8 cellular contexts compared by ENCODE assay signal in genomic region chr20:45436732-45437485, GRCh38. TPM values are rescaled to one million over a fixed set of nuclear protein-coding genes. Genes with fewer than 3 reads are reported as not detected.
DNase-seq lines count a peak whose midpoint lies in the region; ATAC-seq and TF ChIP-seq lines count a peak whose summit lies in the region.

No MANE protein-coding gene starts in this region.

- peaks cover 13% of the 10 kb centered on the region for H3K4me1 ChIP-seq in PC-3 (ENCODE audit: insufficient read depth, low read length)
- H3K4me1 ChIP-seq in naive thymus-derived CD4-positive, alpha-beta T cell (ENCODE audit: control insufficient read depth in 2 of 2, insufficient read depth in 2 of 2, low read length in 2 of 2) = peaks cover 5 to 11% of the 10 kb centered on the region in 2 donors

- no peak overlapping the region for H3K27ac Mint-ChIP-seq in CD4-positive, alpha-beta T cell
- no peak overlapping the region for H3K27ac Mint-ChIP-seq in activated T-helper 1 cell treated with anti-CD3 and anti-CD28 coated beads, Interleukin-12 subunit alpha, Interleukin-12 subunit beta, Interleukin-2, Interleukin-4 antibody, amounts not matched to agents 30 ng/mL and 10 ng/mL and 1 ng/mL, durations not matched to agents 14 hours and 24 hours and 36 hours
- peak overlapping the region in 6 of 9 donors; percentile 31 to 84 (median 64) for H3K27ac Mint-ChIP-seq in naive thymus-derived CD4-positive, alpha-beta T cell
- peak overlapping the region; percentile 50 for H3K27ac Mint-ChIP-seq in stimulated activated effector memory CD8-positive, alpha-beta T cell treated with anti-CD3 and anti-CD28 coated beads, Interleukin-12 subunit alpha, Interleukin-12 subunit beta, amount 100 ng/mL, for 72 hours

- H3K4me2 ChIP-seq in PC-3 (ENCODE audit: low read length) = peak overlapping the region; percentile 83

- H3F3A ChIP-seq in PC-3 (ENCODE audit: low read length, unreplicated experiment) = no peaks in the 10 kb centered on the region

- BruUV-seq in PC-3 (replicated peaks; lab: Mats Ljungman, UMichigan) = no TSS peak

- peak overlapping the region; percentile 74 for H2AFZ ChIP-seq in PC-3 (ENCODE audit: low read length)

- DNase-seq in CD4-positive, alpha-beta T cell = peak; percentile 77 to 92 (median 84)
- DNase-seq in HuH-7.5 (ENCODE audit: low spot score) (peak; percentile 89), PC-3 (peak; percentile 92), fibroblast of mammary gland (ENCODE audit: low read depth) (peak; percentile 75)
- peak; percentile 78 for DNase-seq in activated T-helper 1 cell treated with anti-CD3 and anti-CD28 coated beads, Interleukin-12 subunit alpha, Interleukin-12 subunit beta, Interleukin-2, Interleukin-4 antibody, amounts not matched to agents 30 ng/mL and 10 ng/mL and 1 ng/mL, durations not matched to agents 14 hours and 24 hours and 36 hours (ENCODE audit: low spot score)
- DNase-seq in naive thymus-derived CD4-positive, alpha-beta T cell = peak; percentile 70 to 89 (median 80)
- DNase-seq in stimulated activated effector memory CD8-positive, alpha-beta T cell treated with anti-CD3 and anti-CD28 coated beads, Interleukin-12 subunit alpha, Interleukin-12 subunit beta, amount 100 ng/mL, for 72 hours (ENCODE audit: low spot score in 2 of 2) = peak; percentile 90 to 95

- H3K4me3 ChIP-seq in PC-3 (ENCODE audit: low read length) (peak overlapping the region; percentile 75), fibroblast of mammary gland (ENCODE audit: control insufficient read depth, low read depth, low read length) (peak overlapping the region; percentile 52)
- H3K4me3 ChIP-seq in naive thymus-derived CD4-positive, alpha-beta T cell (ENCODE audit: low read length) = peak overlapping the region; percentile 65

- H3K36me3 ChIP-seq in PC-3 (ENCODE audit: low read depth, low read length) = no peaks in the 10 kb centered on the region
- H3K36me3 ChIP-seq in naive thymus-derived CD4-positive, alpha-beta T cell (ENCODE audit: control insufficient read depth in 2 of 3, insufficient read depth in 3 of 3, low read length in 3 of 3) = no peaks in the 10 kb centered on the region

- intact Hi-C loops in CD4-positive, alpha-beta T cell (cut with DNase I, micrococcal nuclease) = loop anchor here (1.0 to 5.0 kb wide), 7 partner anchors 20 to 330 kb away; partner anchors contain the start of genes PIGT (in 1 of the 2) and SYS1 (in 1 of the 2)
- intact Hi-C loops in PC-3 (cut with micrococcal nuclease) = loop anchor here (1.0 kb wide), 5 partner anchors 18 to 118 kb away; partner anchors contain the start of gene SYS1
- intact Hi-C loops in activated T-helper 1 cell treated with anti-CD3 and anti-CD28 coated beads, Interleukin-12 subunit alpha, Interleukin-12 subunit beta, Interleukin-2, Interleukin-4 antibody, amounts not matched to agents 30 ng/mL and 10 ng/mL and 1 ng/mL, durations not matched to agents 14 hours and 24 hours and 36 hours (cut with micrococcal nuclease) = loop anchor here (1.0 kb wide), 4 partner anchors 21 to 118 kb away; partner anchors contain the start of genes PIGT and SYS1
- intact Hi-C loops in naive thymus-derived CD4-positive, alpha-beta T cell (cut with micrococcal nuclease) = loop anchor here (1.0 to 2.0 kb wide), 7 partner anchors 20 to 334 kb away; partner anchors contain the start of genes PIGT (in 2 of the 2) and SYS1 (in 2 of the 2)

- peak overlapping the region; percentile 61 for H3K9ac ChIP-seq in PC-3 (ENCODE audit: low read length)

- H4K20me1 ChIP-seq in PC-3 (ENCODE audit: low read length) = no peaks in the 10 kb centered on the region

- ATAC-seq in CD4-positive, alpha-beta T cell (ENCODE audit: poor library complexity) = peak; percentile 99
- peak; percentile 88 for ATAC-seq in GM19463 (IDR thresholded peaks at IDR 0.05; ENCODE audit: unreplicated experiment)
- ATAC-seq in PC-3 = peak; percentile 98
- ATAC-seq in naive thymus-derived CD4-positive, alpha-beta T cell = peak; percentile 100
- peak; percentile 100 for ATAC-seq in stimulated activated effector memory CD8-positive, alpha-beta T cell treated with anti-CD3 and anti-CD28 coated beads, Interleukin-12 subunit alpha, Interleukin-12 subunit beta, amount 100 ng/mL, for 72 hours

- POLR2A ChIA-PET in CD4-positive, alpha-beta T cell (lab: Charles Lee) = interaction anchor here (0.5 to 3.3 kb wide), 11 partner anchors 15 to 928 kb away, joined by 3 to 89 read pairs (median 5); partner anchors contain the start of genes PIGT and SYS1
- POLR2A ChIA-PET in PC-3 (lab: Charles Lee; ENCODE audit: unreplicated experiment) = interaction anchor here (0.6 kb wide), 1 partner anchor 19 kb away, joined by 3 read pairs; no protein-coding TSS in a partner anchor
- POLR2A ChIA-PET in naive thymus-derived CD4-positive, alpha-beta T cell (lab: Charles Lee) = interaction anchor here (0.5 to 2.9 kb wide), 11 partner anchors 18 to 937 kb away, joined by 3 to 55 read pairs (median 5); partner anchors contain the start of genes PIGT and SYS1

- H3K36me3 Mint-ChIP-seq in CD4-positive, alpha-beta T cell (ENCODE audit: low read depth) = peaks cover 5% of the 10 kb centered on the region
- H3K36me3 Mint-ChIP-seq in activated T-helper 1 cell treated with anti-CD3 and anti-CD28 coated beads, Interleukin-12 subunit alpha, Interleukin-12 subunit beta, Interleukin-2, Interleukin-4 antibody, amounts not matched to agents 30 ng/mL and 10 ng/mL and 1 ng/mL, durations not matched to agents 14 hours and 24 hours and 36 hours (ENCODE audit: low read depth) = peaks cover 18% of the 10 kb centered on the region
- peaks cover 0 to 12% (median 0%) of the 10 kb centered on the region in 5 donors for H3K36me3 Mint-ChIP-seq in naive thymus-derived CD4-positive, alpha-beta T cell
- peaks cover 7% of the 10 kb centered on the region for H3K36me3 Mint-ChIP-seq in stimulated activated effector memory CD8-positive, alpha-beta T cell treated with anti-CD3 and anti-CD28 coated beads, Interleukin-12 subunit alpha, Interleukin-12 subunit beta, amount 100 ng/mL, for 72 hours

- H3K4me3 Mint-ChIP-seq in CD4-positive, alpha-beta T cell = peak overlapping the region; percentile 86
- H3K4me3 Mint-ChIP-seq in activated T-helper 1 cell treated with anti-CD3 and anti-CD28 coated beads, Interleukin-12 subunit alpha, Interleukin-12 subunit beta, Interleukin-2, Interleukin-4 antibody, amounts not matched to agents 30 ng/mL and 10 ng/mL and 1 ng/mL, durations not matched to agents 14 hours and 24 hours and 36 hours = peak overlapping the region; percentile 69
- peak overlapping the region; percentile 71 to 86 (median 81) for H3K4me3 Mint-ChIP-seq in naive thymus-derived CD4-positive, alpha-beta T cell
- H3K4me3 Mint-ChIP-seq in stimulated activated effector memory CD8-positive, alpha-beta T cell treated with anti-CD3 and anti-CD28 coated beads, Interleukin-12 subunit alpha, Interleukin-12 subunit beta, amount 100 ng/mL, for 72 hours = peak overlapping the region; percentile 73

- CTCF ChIA-PET in CD4-positive, alpha-beta T cell (lab: Charles Lee) = interaction anchor here (0.7 to 6.9 kb wide), 23 partner anchors 8 to 355 kb away, joined by 3 to 132 read pairs (median 6); partner anchors contain the start of genes DNTTIP1, PIGT, SDC4 and SYS1
- CTCF ChIA-PET in PC-3 (lab: Charles Lee) = interaction anchor here (0.6 to 2.8 kb wide), 25 partner anchors 8 to 569 kb away, joined by 3 to 80 read pairs (median 4); partner anchors contain the start of genes PIGT and SYS1
- CTCF ChIA-PET in naive thymus-derived CD4-positive, alpha-beta T cell (lab: Charles Lee) = interaction anchor here (0.5 to 7.7 kb wide), 16 partner anchors 14 to 344 kb away, joined by 3 to 146 read pairs (median 5); partner anchors contain the start of genes DBNDD2, PIGT, SYS1 and TP53TG5

- H3K9me3 ChIP-seq in CD4-positive, alpha-beta T cell (ENCODE audit: control insufficient read depth, low read length) = no peaks in the 10 kb centered on the region
- H3K9me3 ChIP-seq in PC-3 (ENCODE audit: low read length) = no peaks in the 10 kb centered on the region
- no peaks in the 10 kb centered on the region for H3K9me3 ChIP-seq in naive thymus-derived CD4-positive, alpha-beta T cell (ENCODE audit: control insufficient read depth in 2 of 3, low read length in 3 of 3)

- H3K27me3 Mint-ChIP-seq in CD4-positive, alpha-beta T cell = no peaks in the 10 kb centered on the region
- H3K27me3 Mint-ChIP-seq in activated T-helper 1 cell treated with anti-CD3 and anti-CD28 coated beads, Interleukin-12 subunit alpha, Interleukin-12 subunit beta, Interleukin-2, Interleukin-4 antibody, amounts not matched to agents 30 ng/mL and 10 ng/mL and 1 ng/mL, durations not matched to agents 14 hours and 24 hours and 36 hours (ENCODE audit: insufficient read depth) = no peaks in the 10 kb centered on the region
- H3K27me3 Mint-ChIP-seq in naive thymus-derived CD4-positive, alpha-beta T cell = no peaks in the 10 kb centered on the region

- H3K79me2 ChIP-seq in PC-3 (ENCODE audit: low read length) = no peaks in the 10 kb centered on the region

- H3K9me3 Mint-ChIP-seq in CD4-positive, alpha-beta T cell = no peaks in the 10 kb centered on the region
- H3K9me3 Mint-ChIP-seq in activated T-helper 1 cell treated with anti-CD3 and anti-CD28 coated beads, Interleukin-12 subunit alpha, Interleukin-12 subunit beta, Interleukin-2, Interleukin-4 antibody, amounts not matched to agents 30 ng/mL and 10 ng/mL and 1 ng/mL, durations not matched to agents 14 hours and 24 hours and 36 hours = no peaks in the 10 kb centered on the region
- H3K9me3 Mint-ChIP-seq in naive thymus-derived CD4-positive, alpha-beta T cell = no peaks in the 10 kb centered on the region
- no peaks in the 10 kb centered on the region for H3K9me3 Mint-ChIP-seq in stimulated activated effector memory CD8-positive, alpha-beta T cell treated with anti-CD3 and anti-CD28 coated beads, Interleukin-12 subunit alpha, Interleukin-12 subunit beta, amount 100 ng/mL, for 72 hours

- peak; percentile 97 for TF ChIP-seq CTCF in CD4-positive, alpha-beta T cell (IDR thresholded peaks at IDR 0.05)
- TF ChIP-seq CTCF in PC-3 (conservative IDR thresholded peaks at IDR 0.05; ENCODE audit: low read depth, low read length) (peak; percentile 98), fibroblast of mammary gland (conservative IDR thresholded peaks at IDR 0.05; ENCODE audit: control insufficient read depth, insufficient read depth, low read depth, low read length) (peak; percentile 89)

- H3K9me2 ChIP-seq in PC-3 (replicated peaks; ENCODE audit: low read length) = no peaks in the 10 kb centered on the region

- no peak overlapping the region for H3K27ac ChIP-seq in CD4-positive, alpha-beta T cell (ENCODE audit: low read depth, low read length)
- H3K27ac ChIP-seq in PC-3 (ENCODE audit: low read length) = no peak overlapping the region
- peak overlapping the region; percentile 50 for H3K27ac ChIP-seq in naive thymus-derived CD4-positive, alpha-beta T cell (ENCODE audit: low read depth, low read length)

- no peaks in the 10 kb centered on the region for H3K27me3 ChIP-seq in CD4-positive, alpha-beta T cell (ENCODE audit: control insufficient read depth, insufficient read depth, low read length)
- no peaks in the 10 kb centered on the region for H3K27me3 ChIP-seq in PC-3 (ENCODE audit: low read length)
- no peaks in the 10 kb centered on the region for H3K27me3 ChIP-seq in naive thymus-derived CD4-positive, alpha-beta T cell (ENCODE audit: control insufficient read depth in 2 of 2, insufficient read depth in 2 of 2, low read length in 2 of 2)

- H3K4me1 Mint-ChIP-seq in CD4-positive, alpha-beta T cell (ENCODE audit: low read depth) = peaks cover 7% of the 10 kb centered on the region
- peaks cover 33% of the 10 kb centered on the region for H3K4me1 Mint-ChIP-seq in activated T-helper 1 cell treated with anti-CD3 and anti-CD28 coated beads, Interleukin-12 subunit alpha, Interleukin-12 subunit beta, Interleukin-2, Interleukin-4 antibody, amounts not matched to agents 30 ng/mL and 10 ng/mL and 1 ng/mL, durations not matched to agents 14 hours and 24 hours and 36 hours (ENCODE audit: low read depth)
- peaks cover 0 to 23% (median 14%) of the 10 kb centered on the region in 7 donors for H3K4me1 Mint-ChIP-seq in naive thymus-derived CD4-positive, alpha-beta T cell
- H3K4me1 Mint-ChIP-seq in stimulated activated effector memory CD8-positive, alpha-beta T cell treated with anti-CD3 and anti-CD28 coated beads, Interleukin-12 subunit alpha, Interleukin-12 subunit beta, amount 100 ng/mL, for 72 hours = peaks cover 14% of the 10 kb centered on the region

RNA-seq across cellular contexts. Expression of gene PIGT, which starts 21.0 kb away (rescaled TPM):
- total RNA-seq in CD4-positive, alpha-beta T cell = 100 to 1,000 TPM; 157 to 163 TPM
- 101 and 129 TPM in 2 replicates for total RNA-seq in PC-3 (2014; rRNA removed)
- 89.8 and 90.6 TPM in 2 replicates for total RNA-seq in activated T-helper 1 cell treated with anti-CD3 and anti-CD28 coated beads, Interleukin-12 subunit alpha, Interleukin-12 subunit beta, Interleukin-2, Interleukin-4 antibody, amounts not matched to agents 30 ng/mL and 10 ng/mL and 1 ng/mL, durations not matched to agents 14 hours and 24 hours and 36 hours
- total RNA-seq in naive thymus-derived CD4-positive, alpha-beta T cell = 100 to 1,000 TPM in 1 of 5 experiments, 10 to 100 TPM in 4; 78.7 to 140 (median 85.0) TPM
- polyA plus RNA-seq in naive thymus-derived CD4-positive, alpha-beta T cell = 10 to 100 TPM; 82.7 to 98.9 TPM

RNA-seq across cellular contexts. Expression of gene DBNDD2, which starts 28.8 kb away (rescaled TPM):
- 10 to 100 TPM; 13.2 to 15.7 TPM for total RNA-seq in CD4-positive, alpha-beta T cell
- 7.7 and 8.5 TPM in 2 replicates for total RNA-seq in PC-3 (2014; rRNA removed)
- total RNA-seq in activated T-helper 1 cell treated with anti-CD3 and anti-CD28 coated beads, Interleukin-12 subunit alpha, Interleukin-12 subunit beta, Interleukin-2, Interleukin-4 antibody, amounts not matched to agents 30 ng/mL and 10 ng/mL and 1 ng/mL, durations not matched to agents 14 hours and 24 hours and 36 hours = 21.7 and 24.6 TPM in 2 replicates
- 10 to 100 TPM; 12.2 to 22.7 (median 16.3) TPM for total RNA-seq in naive thymus-derived CD4-positive, alpha-beta T cell
- polyA plus RNA-seq in naive thymus-derived CD4-positive, alpha-beta T cell = 10 to 100 TPM; 15.3 to 22.9 TPM

RNA-seq across cellular contexts. Expression of gene WFDC2, which starts 32.6 kb away (rescaled TPM):
- not detected for total RNA-seq in CD4-positive, alpha-beta T cell
- total RNA-seq in PC-3 (2014; rRNA removed) = not detected in 2 replicates
- not detected in 2 replicates for total RNA-seq in activated T-helper 1 cell treated with anti-CD3 and anti-CD28 coated beads, Interleukin-12 subunit alpha, Interleukin-12 subunit beta, Interleukin-2, Interleukin-4 antibody, amounts not matched to agents 30 ng/mL and 10 ng/mL and 1 ng/mL, durations not matched to agents 14 hours and 24 hours and 36 hours
- total RNA-seq in naive thymus-derived CD4-positive, alpha-beta T cell = 1 to 10 TPM in 2 of 5 experiments, under 1 TPM in 2, not detected in 1; 0.36 to 1.7 (median 1.0) TPM
- polyA plus RNA-seq in naive thymus-derived CD4-positive, alpha-beta T cell = not detected

RNA-seq across cellular contexts. Expression of gene TP53TG5, which starts 58.8 kb away (rescaled TPM):
- under 1 TPM in 1 of 2 experiments, not detected in 1; 0.36 TPM for total RNA-seq in CD4-positive, alpha-beta T cell
- total RNA-seq in PC-3 (2014; rRNA removed) = not detected in 2 replicates
- total RNA-seq in activated T-helper 1 cell treated with anti-CD3 and anti-CD28 coated beads, Interleukin-12 subunit alpha, Interleukin-12 subunit beta, Interleukin-2, Interleukin-4 antibody, amounts not matched to agents 30 ng/mL and 10 ng/mL and 1 ng/mL, durations not matched to agents 14 hours and 24 hours and 36 hours = 0.07 and 0.08 TPM in 2 replicates
- total RNA-seq in naive thymus-derived CD4-positive, alpha-beta T cell = under 1 TPM in 3 of 5 experiments, not detected in 2; 0.19 to 0.48 (median 0.46) TPM
- polyA plus RNA-seq in naive thymus-derived CD4-positive, alpha-beta T cell = under 1 TPM; 0.14 to 0.24 TPM

Comparison
In these comparisons a context has a peak if more than half of its experiments do, and no peak if none do; other contexts are left out.
1. H3K27ac Mint-ChIP-seq: peak in naive thymus-derived CD4-positive, alpha-beta T cell (6 of 9) and stimulated activated effector memory CD8-positive, alpha-beta T cell treated with anti-CD3 and anti-CD28 coated beads, Interleukin-12 subunit alpha, Interleukin-12 subunit beta, amount 100 ng/mL, for 72 hours (single experiment); none in CD4-positive, alpha-beta T cell (single experiment) and activated T-helper 1 cell treated with anti-CD3 and anti-CD28 coated beads, Interleukin-12 subunit alpha, Interleukin-12 subunit beta, Interleukin-2, Interleukin-4 antibody, amounts not matched to agents 30 ng/mL and 10 ng/mL and 1 ng/mL, durations not matched to agents 14 hours and 24 hours and 36 hours (single experiment).
2. Peak in every context shown above with its lines, with median percentiles within 50 percentile points of each other: ATAC-seq, DNase-seq, H3K4me3 Mint-ChIP-seq, CTCF ChIP-seq and H3K4me3 ChIP-seq.